17 cellular contexts compared by ENCODE assay signal in the genomic region with DNA sequence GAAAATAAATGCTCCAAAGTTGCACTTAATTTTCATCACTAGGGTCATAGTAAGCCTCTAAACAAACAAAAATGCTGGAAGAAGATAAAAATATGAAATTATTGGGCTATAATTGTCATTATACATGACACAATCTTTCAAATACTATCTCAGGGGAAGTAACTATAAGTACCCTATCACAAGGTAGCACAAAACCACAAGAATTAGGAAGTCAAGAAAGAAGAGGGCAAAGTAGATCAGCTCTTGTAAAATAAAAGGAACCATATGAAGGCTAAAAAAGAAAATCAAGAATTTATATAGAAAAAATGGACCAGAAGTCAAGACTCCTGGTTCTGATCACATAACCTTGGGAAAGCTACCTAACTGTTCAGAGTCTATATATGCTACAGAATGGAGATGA. TPM values are rescaled to one million over a fixed set of nuclear protein-coding genes. Genes with fewer than 3 reads are reported as not detected.
DNase-seq lines count a peak whose midpoint lies in the region; ATAC-seq lines count a peak whose summit lies in the region.
"Had no signal": no experiment of that assay in that cellular context is flagged by ENCODE, and none has a peak within 500 bp of the region (broad histone marks: within the 10 kb centered on the region; RNA-seq: fewer than 3 reads in every experiment).

No MANE protein-coding gene starts in this region.

- no peaks in the 10 kb centered on the region for H3K27me3 Mint-ChIP-seq in stimulated activated naive CD8-positive, alpha-beta T cell treated with anti-CD3 and anti-CD28 coated beads, Interleukin-15, Interleukin-2, amounts not matched to agents 100 ng/mL and 50 ng/mL, for 24 hours
- H3K27me3 Mint-ChIP-seq in activated naive CD8-positive, alpha-beta T cell treated with anti-CD3 and anti-CD28 coated beads for 36 hours: no peaks in the 10 kb centered on the region
- H3K27me3 Mint-ChIP-seq: activated naive CD4-positive, alpha-beta T cell treated with anti-CD3 and anti-CD28 coated beads, Interleukin-2, amount 10 ng/mL, durations not matched to agents 7 days and 5 days had no signal

- peak overlapping the region; percentile 1 for H3K27ac Mint-ChIP-seq in stimulated activated naive CD8-positive, alpha-beta T cell treated with anti-CD3 and anti-CD28 coated beads, Interleukin-15, Interleukin-2, amounts not matched to agents 100 ng/mL and 50 ng/mL, for 24 hours
- peak overlapping the region; percentile 14 for H3K27ac Mint-ChIP-seq in activated naive CD8-positive, alpha-beta T cell treated with anti-CD3 and anti-CD28 coated beads for 36 hours
- H3K27ac Mint-ChIP-seq: activated naive CD4-positive, alpha-beta T cell treated with anti-CD3 and anti-CD28 coated beads, Interleukin-2, amount 10 ng/mL, durations not matched to agents 7 days and 5 days; mesothelial cell of epicardium had no signal

- no peak for ATAC-seq in stimulated activated naive CD8-positive, alpha-beta T cell treated with anti-CD3 and anti-CD28 coated beads, Interleukin-15, Interleukin-2, amounts not matched to agents 100 U/mL and 50 U/mL, for 24 hours
- ATAC-seq in GM21367 (IDR thresholded peaks at IDR 0.05; ENCODE audit: unreplicated experiment): no peak
- ATAC-seq in GM21526 (IDR thresholded peaks at IDR 0.05; ENCODE audit: low FRiP score, unreplicated experiment): no peak

- no peaks in the 10 kb centered on the region for H3K9me3 Mint-ChIP-seq in stimulated activated naive CD8-positive, alpha-beta T cell treated with anti-CD3 and anti-CD28 coated beads, Interleukin-15, Interleukin-2, amounts not matched to agents 100 ng/mL and 50 ng/mL, for 24 hours
- no peaks in the 10 kb centered on the region for H3K9me3 Mint-ChIP-seq in activated naive CD8-positive, alpha-beta T cell treated with anti-CD3 and anti-CD28 coated beads for 36 hours
- H3K9me3 Mint-ChIP-seq: activated naive CD4-positive, alpha-beta T cell treated with anti-CD3 and anti-CD28 coated beads, Interleukin-2, amount 10 ng/mL, durations not matched to agents 7 days and 5 days; mesothelial cell of epicardium had no signal

- no peak for DNase-seq in stimulated activated naive CD8-positive, alpha-beta T cell treated with anti-CD3 and anti-CD28 coated beads, Interleukin-15, Interleukin-2, amounts not matched to agents 100 U/mL and 50 U/mL, for 24 hours
- DNase-seq in NOMO-1 treated with dmso at 0.1 percent for 144 hours (lab: John Stamatoyannopoulos, UW; ENCODE audit: unreplicated experiment) (peak; percentile 63), T-helper 9 cell (no peak), NCI-H146 (lab: John Stamatoyannopoulos, UW) (no peak)
- DNase-seq in activated naive CD8-positive, alpha-beta T cell treated with anti-CD3 and anti-CD28 coated beads for 36 hours: no peak
- DNase-seq: activated CD4-positive, alpha-beta T cell treated with anti-CD3 and anti-CD28 coated beads for 4 hours; activated naive CD4-positive, alpha-beta T cell treated with anti-CD3 and anti-CD28 coated beads, Interleukin-2, amount 10 ng/mL, durations not matched to agents 7 days and 5 days; DND-41; effector CD8-positive, alpha-beta T cell; esophagus squamous epithelium; NCI-H1105 treated with DMSO at 0.1 percent for 48 hours; NCI-H524 treated with DMSO at 0.1 percent for 48 hours; T1000 had no signal

- peaks cover 8% of the 10 kb centered on the region for H3K4me1 Mint-ChIP-seq in stimulated activated naive CD8-positive, alpha-beta T cell treated with anti-CD3 and anti-CD28 coated beads, Interleukin-15, Interleukin-2, amounts not matched to agents 100 ng/mL and 50 ng/mL, for 24 hours (ENCODE audit: low read depth)
- H3K4me1 Mint-ChIP-seq in activated naive CD8-positive, alpha-beta T cell treated with anti-CD3 and anti-CD28 coated beads for 36 hours: peaks cover 3% of the 10 kb centered on the region
- H3K4me1 Mint-ChIP-seq: mesothelial cell of epicardium had no signal

- H3K36me3 Mint-ChIP-seq in stimulated activated naive CD8-positive, alpha-beta T cell treated with anti-CD3 and anti-CD28 coated beads, Interleukin-15, Interleukin-2, amounts not matched to agents 100 ng/mL and 50 ng/mL, for 24 hours (ENCODE audit: low read depth): peaks cover 70% of the 10 kb centered on the region
- H3K36me3 Mint-ChIP-seq in activated naive CD8-positive, alpha-beta T cell treated with anti-CD3 and anti-CD28 coated beads for 36 hours: peaks cover 28% of the 10 kb centered on the region

- no peak overlapping the region for H3K4me3 Mint-ChIP-seq in stimulated activated naive CD8-positive, alpha-beta T cell treated with anti-CD3 and anti-CD28 coated beads, Interleukin-15, Interleukin-2, amounts not matched to agents 100 ng/mL and 50 ng/mL, for 24 hours
- no peak overlapping the region for H3K4me3 Mint-ChIP-seq in activated naive CD8-positive, alpha-beta T cell treated with anti-CD3 and anti-CD28 coated beads for 36 hours
- H3K4me3 Mint-ChIP-seq: activated naive CD4-positive, alpha-beta T cell treated with anti-CD3 and anti-CD28 coated beads, Interleukin-2, amount 10 ng/mL, durations not matched to agents 7 days and 5 days; mesothelial cell of epicardium had no signal

RNA-seq across cellular contexts. Expression of gene DIAPH1, which starts 48.1 kb away (rescaled TPM):
- total RNA-seq in activated naive CD8-positive, alpha-beta T cell treated with anti-CD3 and anti-CD28 coated beads for 36 hours: 100 to 1,000 TPM; 214 to 220 TPM
